8 cellular contexts compared by ENCODE assay signal in the genomic region with DNA sequence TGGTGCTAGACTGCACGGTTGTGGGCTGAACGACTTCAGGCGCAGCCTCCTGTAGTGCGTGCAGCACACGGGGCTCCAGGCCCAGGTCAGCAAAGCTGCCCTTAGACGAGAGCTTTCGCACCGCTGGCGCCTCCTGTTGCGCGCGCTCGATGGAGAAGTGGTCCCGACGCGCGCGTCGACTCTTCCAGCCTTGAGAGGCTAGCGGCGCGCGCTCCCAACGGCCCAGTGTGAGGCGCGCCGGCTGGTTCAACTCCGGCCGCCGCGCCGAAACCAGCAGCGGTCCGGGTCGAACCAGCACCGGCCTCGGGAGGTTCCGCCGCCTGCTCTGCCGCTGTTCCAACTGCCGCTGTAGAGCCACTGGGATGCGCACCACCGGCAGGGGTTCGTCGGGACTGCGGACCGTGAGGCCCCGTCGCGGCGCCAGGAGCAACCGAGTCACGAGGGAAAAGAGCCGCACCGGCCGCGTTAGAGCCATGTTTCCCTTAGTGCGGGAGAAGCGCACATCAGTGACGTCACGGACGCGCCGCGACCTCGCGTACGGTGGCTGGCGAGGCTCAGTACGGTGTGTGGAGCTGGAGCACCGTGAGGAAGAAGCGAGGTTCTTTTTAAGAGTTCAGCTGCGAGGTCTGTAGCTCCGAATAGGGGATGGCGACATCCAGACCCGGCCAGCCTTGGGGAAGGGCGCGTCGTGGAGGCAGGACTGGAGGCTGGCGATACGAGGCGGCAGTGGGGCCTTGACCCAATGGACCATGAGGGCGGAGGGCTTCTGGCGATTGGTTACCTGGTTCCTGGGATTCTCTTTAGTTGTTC. TPM values are rescaled to one million over a fixed set of nuclear protein-coding genes. Genes with fewer than 3 reads are reported as not detected.
DNase-seq lines count a peak whose midpoint lies in the region; ATAC-seq and TF ChIP-seq lines count a peak whose summit lies in the region.

A gene with protein sequence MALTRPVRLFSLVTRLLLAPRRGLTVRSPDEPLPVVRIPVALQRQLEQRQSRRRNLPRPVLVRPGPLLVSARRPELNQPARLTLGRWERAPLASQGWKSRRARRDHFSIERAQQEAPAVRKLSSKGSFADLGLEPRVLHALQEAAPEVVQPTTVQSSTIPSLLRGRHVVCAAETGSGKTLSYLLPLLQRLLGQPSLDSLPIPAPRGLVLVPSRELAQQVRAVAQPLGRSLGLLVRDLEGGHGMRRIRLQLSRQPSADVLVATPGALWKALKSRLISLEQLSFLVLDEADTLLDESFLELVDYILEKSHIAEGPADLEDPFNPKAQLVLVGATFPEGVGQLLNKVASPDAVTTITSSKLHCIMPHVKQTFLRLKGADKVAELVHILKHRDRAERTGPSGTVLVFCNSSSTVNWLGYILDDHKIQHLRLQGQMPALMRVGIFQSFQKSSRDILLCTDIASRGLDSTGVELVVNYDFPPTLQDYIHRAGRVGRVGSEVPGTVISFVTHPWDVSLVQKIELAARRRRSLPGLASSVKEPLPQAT (minus strand): TSS at position 505 of the 810 bp plus-strand sequence. CDS start 30 bp downstream, at position 475.
A gene (plus strand): TSS at position 557 of the 810 bp plus-strand sequence. CDS start 14,740 bp downstream, outside the sequence.

- H3K27ac Mint-ChIP-seq in CD4-positive, CD25-positive, alpha-beta regulatory T cell, result peak within 1 kb of the TSS; percentile 98 to 99 (median 98)
- peak within 1 kb of the TSS; percentile 95 for H3K27ac Mint-ChIP-seq in activated CD8-positive, alpha-beta T cell treated with anti-CD3 and anti-CD28 coated beads, Interleukin-2, amount 10 ng/mL, durations not matched to agents 7 days and 5 days

- peaks cover 25% of the 10 kb centered on the region for H3K4me1 ChIP-seq in CD4-positive, CD25-positive, alpha-beta regulatory T cell (ENCODE audit: control insufficient read depth, insufficient read depth, low read length, poor library complexity, severe bottlenecking)
- H3K4me1 ChIP-seq in lower lobe of right lung, result peaks cover 28% of the 10 kb centered on the region

- peaks cover 13% of the 10 kb centered on the region for H3K36me3 ChIP-seq in CD4-positive, CD25-positive, alpha-beta regulatory T cell (ENCODE audit: control insufficient read depth, insufficient read depth, low read length)
- H3K36me3 ChIP-seq in lower lobe of right lung, result peaks cover 23% of the 10 kb centered on the region

- POLR2A ChIA-PET in activated CD8-positive, alpha-beta T cell treated with anti-CD3 and anti-CD28 coated beads, Interleukin-2, amount 10 ng/mL, durations not matched to agents 7 days and 5 days (lab: Charles Lee), result interaction anchor here (0.7 to 3.0 kb wide), 25 partner anchors 9 to 485 kb away, joined by 3 to 48 read pairs (median 5); a partner anchor contains a TSS

- no peak for TF ChIP-seq CTCF in HL-60 (IDR thresholded peaks at IDR 0.05; ENCODE audit: insufficient read depth, low read length)
- TF ChIP-seq CTCF in lower lobe of right lung (IDR thresholded peaks at IDR 0.05), result no peak

- peaks cover 5 to 40% (median 20%) of the 10 kb centered on the region in 4 donors for H3K4me1 Mint-ChIP-seq in CD4-positive, CD25-positive, alpha-beta regulatory T cell
- H3K4me1 Mint-ChIP-seq in activated CD8-positive, alpha-beta T cell treated with anti-CD3 and anti-CD28 coated beads, Interleukin-2, amount 10 ng/mL, durations not matched to agents 7 days and 5 days (ENCODE audit: low read depth), result peaks cover 29% of the 10 kb centered on the region

- no peaks in the 10 kb centered on the region for H3K9me3 Mint-ChIP-seq in CD4-positive, CD25-positive, alpha-beta regulatory T cell
- no peaks in the 10 kb centered on the region for H3K9me3 Mint-ChIP-seq in activated CD8-positive, alpha-beta T cell treated with anti-CD3 and anti-CD28 coated beads, Interleukin-2, amount 10 ng/mL, durations not matched to agents 7 days and 5 days (ENCODE audit: insufficient read depth)

- peaks cover 11% of the 10 kb centered on the region for H3K36me3 Mint-ChIP-seq in CD4-positive, CD25-positive, alpha-beta regulatory T cell
- peaks cover 36% of the 10 kb centered on the region for H3K36me3 Mint-ChIP-seq in activated CD8-positive, alpha-beta T cell treated with anti-CD3 and anti-CD28 coated beads, Interleukin-2, amount 10 ng/mL, durations not matched to agents 7 days and 5 days (ENCODE audit: low read depth)

- peak within 1 kb of the TSS; percentile 79 for H3K27ac ChIP-seq in CD4-positive, CD25-positive, alpha-beta regulatory T cell (ENCODE audit: insufficient read depth, low read length, poor library complexity, severe bottlenecking)
- H3K27ac ChIP-seq in HL-60 (replicated peaks) (peak within 1 kb of the TSS; percentile 94), lower lobe of right lung (peak within 1 kb of the TSS; percentile 91)

- CTCF ChIA-PET in activated CD8-positive, alpha-beta T cell treated with anti-CD3 and anti-CD28 coated beads, Interleukin-2, amount 10 ng/mL, durations not matched to agents 7 days and 5 days (lab: Charles Lee), result interaction anchor here (0.7 to 3.5 kb wide), 16 partner anchors 10 to 139 kb away, joined by 3 to 16 read pairs (median 4); a partner anchor contains a TSS

- H3K4me3 Mint-ChIP-seq in CD4-positive, CD25-positive, alpha-beta regulatory T cell, result peak within 1 kb of the TSS; percentile 95 to 97 (median 96)
- H3K4me3 Mint-ChIP-seq in activated CD8-positive, alpha-beta T cell treated with anti-CD3 and anti-CD28 coated beads, Interleukin-2, amount 10 ng/mL, durations not matched to agents 7 days and 5 days, result peak within 1 kb of the TSS; percentile 94

- peak; percentile 87 to 95 (median 93) for DNase-seq in CD4-positive, CD25-positive, alpha-beta regulatory T cell
- DNase-seq in HL-60 (ENCODE audit: low read depth in 1 of 2, low spot score in 1 of 2), result peak; percentile 94 to 97
- peak; percentile 48 for DNase-seq in NK-92 (lab: John Stamatoyannopoulos, UW; ENCODE audit: unreplicated experiment)
- DNase-seq in activated CD8-positive, alpha-beta T cell treated with anti-CD3 and anti-CD28 coated beads, Interleukin-2, amount 10 ng/mL, durations not matched to agents 7 days and 5 days, result peak; percentile 95
- peak; percentile 97 for DNase-seq in ecto neural progenitor cell (ENCODE audit: low spot score)
- peak; percentile 96 for DNase-seq in lower lobe of right lung
- peak; percentile 89 to 95 for DNase-seq in stimulated activated CD4-positive, alpha-beta T cell treated with anti-CD3 and anti-CD28 coated beads, Interleukin-4, amount 100 ng/mL, for 48 hours (ENCODE audit: low read depth in 2 of 2)

- H3K4me3 ChIP-seq in CD4-positive, CD25-positive, alpha-beta regulatory T cell (ENCODE audit: low read depth, low read length), result peak within 1 kb of the TSS; percentile 83
- H3K4me3 ChIP-seq in HL-60 (replicated peaks; ENCODE audit: insufficient read depth, low read length) (peak within 1 kb of the TSS; percentile 84), lower lobe of right lung (peak within 1 kb of the TSS; percentile 96)

- H3K27me3 ChIP-seq in CD4-positive, CD25-positive, alpha-beta regulatory T cell (ENCODE audit: control insufficient read depth, insufficient read depth, low read length), result no peaks in the 10 kb centered on the region
- no peaks in the 10 kb centered on the region for H3K27me3 ChIP-seq in HL-60 (ENCODE audit: insufficient read depth, poor library complexity, severe bottlenecking)
- no peaks in the 10 kb centered on the region for H3K27me3 ChIP-seq in lower lobe of right lung (ENCODE audit: low read depth)

- no peaks in the 10 kb centered on the region for H3K9me3 ChIP-seq in CD4-positive, CD25-positive, alpha-beta regulatory T cell (ENCODE audit: control insufficient read depth in 2 of 2, low read length in 2 of 2)
- no peaks in the 10 kb centered on the region for H3K9me3 ChIP-seq in lower lobe of right lung

- intact Hi-C loops in lower lobe of right lung (cut with DNase I), result no loop called here

- peak; percentile 89 to 90 for ATAC-seq in CD4-positive, CD25-positive, alpha-beta regulatory T cell (ENCODE audit: low read depth in 2 of 2)
- peak; percentile 77 for ATAC-seq in GM19397 (IDR thresholded peaks at IDR 0.05; ENCODE audit: unreplicated experiment)
- ATAC-seq in activated CD8-positive, alpha-beta T cell treated with anti-CD3 and anti-CD28 coated beads, Interleukin-2, amount 10 ng/mL, durations not matched to agents 7 days and 5 days, result peak; percentile 92
- peak; percentile 99 for ATAC-seq in lower lobe of right lung

- H3K27me3 Mint-ChIP-seq in CD4-positive, CD25-positive, alpha-beta regulatory T cell, result no peaks in the 10 kb centered on the region
- H3K27me3 Mint-ChIP-seq in activated CD8-positive, alpha-beta T cell treated with anti-CD3 and anti-CD28 coated beads, Interleukin-2, amount 10 ng/mL, durations not matched to agents 7 days and 5 days (ENCODE audit: low read depth), result no peaks in the 10 kb centered on the region

RNA-seq across cellular contexts. Expression of the first gene that starts in this region (rescaled TPM):
- total RNA-seq in CD4-positive, CD25-positive, alpha-beta regulatory T cell, result 14.9 TPM
- 10 to 100 TPM; 48.0 to 68.2 (median 63.9) TPM for polyA plus RNA-seq in CD4-positive, CD25-positive, alpha-beta regulatory T cell
- 10 to 100 TPM; 13.6 to 13.9 TPM for total RNA-seq in activated CD8-positive, alpha-beta T cell treated with anti-CD3 and anti-CD28 coated beads, Interleukin-2, amount 10 ng/mL, durations not matched to agents 7 days and 5 days
- total RNA-seq in lower lobe of right lung, result 9.9 TPM

RNA-seq across cellular contexts. Expression of the second gene that starts in this region (rescaled TPM):
- total RNA-seq in CD4-positive, CD25-positive, alpha-beta regulatory T cell, result 15.2 TPM
- 10 to 100 TPM in 2 of 4 donors, 1 to 10 TPM in 2; 7.7 to 11.5 (median 10.3) TPM for polyA plus RNA-seq in CD4-positive, CD25-positive, alpha-beta regulatory T cell
- 10 to 100 TPM; 24.1 to 25.2 TPM for total RNA-seq in activated CD8-positive, alpha-beta T cell treated with anti-CD3 and anti-CD28 coated beads, Interleukin-2, amount 10 ng/mL, durations not matched to agents 7 days and 5 days
- 15.1 TPM for total RNA-seq in lower lobe of right lung

Comparison
In these comparisons a context has a peak if more than half of its experiments do, and no peak if none do; other contexts are left out.
1. Peak in every context shown above with its lines: DNase-seq, ATAC-seq, H3K4me3 ChIP-seq and H3K27ac ChIP-seq.